ENCODE assay signal across 25 cellular contexts in the genomic region with DNA sequence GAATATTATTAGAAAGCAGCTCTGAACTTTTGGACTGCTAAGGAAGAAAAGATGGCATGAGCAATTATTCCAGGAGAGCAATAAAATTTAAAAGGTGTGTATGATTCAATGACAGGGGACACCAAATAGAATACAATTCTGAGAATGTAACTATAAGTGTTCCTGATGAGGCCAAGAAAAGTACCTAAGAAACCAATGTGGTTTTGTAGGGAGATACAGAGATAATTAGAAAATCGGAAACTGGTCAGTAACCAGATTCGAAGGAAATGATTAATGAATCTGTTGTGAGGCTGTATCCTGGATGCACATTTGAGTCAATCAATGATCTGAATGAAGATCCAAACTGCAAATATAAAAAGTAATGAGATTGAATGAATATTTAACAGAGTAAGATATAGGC.
"Had no signal": no experiment of that assay in that cellular context is flagged by ENCODE, and none has a peak within 500 bp of the region (broad histone marks: within the 10 kb centered on the region; RNA-seq: fewer than 3 reads in every experiment).

No MANE protein-coding gene starts in this region.

- DNase-seq: activated CD4-positive, alpha-beta T cell treated with anti-CD3 and anti-CD28 coated beads, Interleukin-2, amount 50 U/mL, for 4 hours; activated CD4-positive, CD25-positive, alpha-beta regulatory T cell treated with anti-CD3 and anti-CD28 coated beads, Interleukin-2, amount 50 U/mL, for 72 hours; activated naive CD8-positive, alpha-beta T cell treated with anti-CD3 and anti-CD28 coated beads, Interleukin-2, amount 10 ng/mL, durations not matched to agents 7 days and 5 days; amniotic stem cell; brain microvascular endothelial cell; cortex of kidney; effector memory CD8-positive, alpha-beta T cell; erythroblast; hippocampal formation; left cardiac atrium; left ventricle myocardium superior; mucosa of descending colon; nucleus accumbens; pancreas; retina; SK-N-SH; small intestine; stimulated activated CD4-positive, alpha-beta T cell treated with anti-CD3 and anti-CD28 coated beads, Interleukin-4, amount 100 ng/mL, for 24 hours; SW 1271; T-helper 9 cell; testis; transverse colon had no signal

- H3K9me3 Mint-ChIP-seq: effector memory CD8-positive, alpha-beta T cell; stimulated activated memory B cell treated with anti-CD40 and anti-IgM and Interleukin-4, amounts not matched to agents 10 μg/mL and 1 μg/mL and 100 μg/mL, for 72 hours had no signal

- H3K27ac Mint-ChIP-seq: activated naive CD8-positive, alpha-beta T cell treated with anti-CD3 and anti-CD28 coated beads, Interleukin-2, amount 10 ng/mL, durations not matched to agents 7 days and 5 days; effector memory CD8-positive, alpha-beta T cell; stimulated activated memory B cell treated with anti-CD40 and anti-IgM and Interleukin-4, amounts not matched to agents 10 μg/mL and 1 μg/mL and 100 μg/mL, for 72 hours; T-helper 1 cell treated with Interleukin-12 subunit alpha and Interleukin-12 subunit beta and Interleukin-4 antibody, amounts not matched to agents 30 μg/mL and 1 μg/mL, for 36 hours had no signal

- ATAC-seq: effector memory CD8-positive, alpha-beta T cell; left cardiac atrium; left ventricle myocardium superior; mucosa of descending colon; pancreas; sciatic nerve; stimulated activated memory B cell treated with anti-CD40 and anti-IgM and Interleukin-4, amounts not matched to agents 10 μg/mL and 1 μg/mL and 100 μg/mL, for 72 hours had no signal

- H3K27me3 Mint-ChIP-seq: activated naive CD8-positive, alpha-beta T cell treated with anti-CD3 and anti-CD28 coated beads, Interleukin-2, amount 10 ng/mL, durations not matched to agents 7 days and 5 days; effector memory CD8-positive, alpha-beta T cell; stimulated activated memory B cell treated with anti-CD40 and anti-IgM and Interleukin-4, amounts not matched to agents 10 μg/mL and 1 μg/mL and 100 μg/mL, for 72 hours had no signal

- H3K4me3 Mint-ChIP-seq: activated naive CD8-positive, alpha-beta T cell treated with anti-CD3 and anti-CD28 coated beads, Interleukin-2, amount 10 ng/mL, durations not matched to agents 7 days and 5 days; effector memory CD8-positive, alpha-beta T cell; stimulated activated memory B cell treated with anti-CD40 and anti-IgM and Interleukin-4, amounts not matched to agents 10 μg/mL and 1 μg/mL and 100 μg/mL, for 72 hours; T-helper 1 cell treated with Interleukin-12 subunit alpha and Interleukin-12 subunit beta and Interleukin-4 antibody, amounts not matched to agents 30 μg/mL and 1 μg/mL, for 36 hours had no signal
